Comparison of ENCODE assay signal across 21 cellular contexts in the genomic region with DNA sequence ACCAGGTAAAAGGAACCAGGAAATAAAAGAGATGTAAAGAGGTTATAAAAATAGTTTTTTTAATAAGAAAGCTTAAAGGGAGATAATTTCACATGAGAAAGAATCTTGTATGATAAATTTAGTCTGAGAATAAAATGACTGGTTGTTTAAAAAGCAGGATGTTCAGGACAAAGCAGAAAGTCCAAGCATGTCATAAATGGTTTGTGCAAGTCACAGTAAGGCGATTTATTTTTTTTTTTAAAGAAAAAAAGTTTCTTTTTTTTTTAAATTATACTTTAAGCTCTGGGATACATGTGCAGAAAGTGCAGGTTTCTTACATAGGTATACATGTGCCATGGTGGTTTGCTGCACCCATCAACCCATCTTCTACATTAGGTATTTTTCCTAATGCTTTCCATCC. TPM values are rescaled to one million over a fixed set of nuclear protein-coding genes. Genes with fewer than 3 reads are reported as not detected.
A peak's percentile ranks its signal among the peaks of the same experiment; 100 is the strongest.
DNase-seq lines count a peak whose midpoint lies in the region; ATAC-seq and TF ChIP-seq lines count a peak whose summit lies in the region.
"Had no signal": no experiment of that assay in that cellular context is flagged by ENCODE, and none has a peak within 500 bp of the region (broad histone marks: within the 10 kb centered on the region; RNA-seq: fewer than 3 reads in every experiment).

No MANE protein-coding gene starts in this region.

- H2AK5ac ChIP-seq in mesendoderm (ENCODE audit: low read length): no peak overlapping the region

- H3K4me1 ChIP-seq in HCT116 (ENCODE audit: control insufficient read depth in 1 of 2, insufficient read depth in 2 of 2, low read length in 2 of 2) (no peaks in the 10 kb centered on the region), mesendoderm (ENCODE audit: control insufficient read depth, low read depth, low read length) (no peaks in the 10 kb centered on the region), GM23248 (ENCODE audit: insufficient read depth) (no peaks in the 10 kb centered on the region), PC-9 (replicated peaks; ENCODE audit: insufficient read depth) (no peaks in the 10 kb centered on the region)
- H3K4me1 ChIP-seq: BLaER1 treated with 17β-estradiol and CSF1 and Interleukin-3, amounts not matched to agents 10 nM and 100 nM; Caco-2; SJCRH30 had no signal

- H3F3A ChIP-seq in GM23248 (ENCODE audit: insufficient read depth) (no peaks in the 10 kb centered on the region), PC-9 (ENCODE audit: insufficient read depth, low read depth) (no peaks in the 10 kb centered on the region)

- intact Hi-C loops in HCT116 (cut with micrococcal nuclease): no loop called here
- intact Hi-C loops in PC-9 (cut with micrococcal nuclease; ENCODE audit: unreplicated experiment): no loop called here

- no peak overlapping the region for H3K56ac ChIP-seq in mesendoderm (ENCODE audit: low read length)

- CTCF ChIA-PET in HCT116 (lab: Charles Lee) (no interaction called here), HEK293T (lab: Yijun Ruan, JAX) (no interaction called here), PC-9 (lab: Charles Lee) (no interaction called here)

- RAD21 ChIA-PET in HCT116 (lab: Charles Lee; ENCODE audit: low non-redundant PET in 1 of 2, low total read pairs in 2 of 2, uncharacterized antibody in 2 of 2, unreplicated experiment in 2 of 2): no interaction called here

- TF ChIP-seq RAD21 in HCT116 (IDR thresholded peaks at IDR 0.05; ENCODE audit: low read depth): no peak

- H4K5ac ChIP-seq in mesendoderm (ENCODE audit: low read length): no peak overlapping the region

- no peak overlapping the region for H2BK120ac ChIP-seq in mesendoderm (ENCODE audit: low read depth, low read length)

- no peak overlapping the region for H3K18ac ChIP-seq in mesendoderm (ENCODE audit: low read length)

- peaks cover 4 to 5% of the 10 kb centered on the region in 2 experiments; a peak in 1 of 4 replicates for H3K9me3 ChIP-seq in HCT116 (ENCODE audit: control insufficient read depth in 1 of 2, insufficient read depth in 1 of 2, low read depth in 1 of 2, low read length in 2 of 2)
- H3K9me3 ChIP-seq in GM23248 (ENCODE audit: low read depth): no peaks in the 10 kb centered on the region
- peaks cover 17% of the 10 kb centered on the region; the same call in 1 of the 2 replicates for H3K9me3 ChIP-seq in PC-9 (ENCODE audit: insufficient read depth, low read depth)
- H3K9me3 ChIP-seq: SJCRH30 had no signal

- H3K27me3 ChIP-seq in HCT116 (ENCODE audit: insufficient read depth, low read length) (no peaks in the 10 kb centered on the region), mesendoderm (ENCODE audit: insufficient read depth, low read length, poor library complexity) (no peaks in the 10 kb centered on the region), GM23248 (replicated peaks; ENCODE audit: insufficient read depth) (no peaks in the 10 kb centered on the region), PC-9 (ENCODE audit: insufficient read depth, low read depth) (no peaks in the 10 kb centered on the region)
- H3K27me3 ChIP-seq: BLaER1 treated with 17β-estradiol and CSF1 and Interleukin-3, amounts not matched to agents 10 nM and 100 nM; SJCRH30 had no signal

- H4K20me1 ChIP-seq in HCT116 (ENCODE audit: insufficient read depth) (no peaks in the 10 kb centered on the region), GM23248 (ENCODE audit: insufficient read depth) (no peaks in the 10 kb centered on the region), PC-9 (ENCODE audit: insufficient read depth) (no peaks in the 10 kb centered on the region)
- H4K20me1 ChIP-seq: BLaER1 treated with 17β-estradiol and CSF1 and Interleukin-3, amounts not matched to agents 10 nM and 100 nM had no signal

- H3K4me3 ChIP-seq in HCT116 (replicated peaks in 1 of 2; ENCODE audit: low read depth in 1 of 2, low read length in 2 of 2) (no peak overlapping the region), mesendoderm (ENCODE audit: low read length) (no peak overlapping the region), GM23248 (no peak overlapping the region), PC-9 (no peak overlapping the region)
- H3K4me3 ChIP-seq: BLaER1 treated with 17β-estradiol and CSF1 and Interleukin-3, amounts not matched to agents 10 nM and 100 nM; SJCRH30 had no signal

- no peak overlapping the region for H3K9ac ChIP-seq in HCT116 (ENCODE audit: low read length)
- no peak overlapping the region for H3K9ac ChIP-seq in mesendoderm (ENCODE audit: low read length)
- no peak overlapping the region for H3K9ac ChIP-seq in GM23248
- H3K9ac ChIP-seq: BLaER1 treated with 17β-estradiol and CSF1 and Interleukin-3, amounts not matched to agents 10 nM and 100 nM had no signal

- peak; percentile 15 for DNase-seq in HCT116 (ENCODE audit: low read depth, low spot score)
- peak; percentile 7 for DNase-seq in M059J (ENCODE audit: low read depth)
- peak; percentile 25 for DNase-seq in RKO (ENCODE audit: low spot score)
- peak; percentile 46 for DNase-seq in mesendoderm
- no peak for DNase-seq in GM23248
- DNase-seq in HEK293T (ENCODE audit: extremely low spot score): no peak
- DNase-seq in PC-9: no peak
- DNase-seq: ACHN; Caco-2; CD4-positive, alpha-beta memory T cell; DMS153; GF-D8; NCI-H1417; NCI-H1694 treated with DMSO at 0.1 percent for 48 hours; NCI-H345; NCI-H524; T-cell had no signal

- no peak for ATAC-seq in HCT116
- ATAC-seq: T-cell had no signal

- no CpG with 5 or more reads among the region's 1 CpG for WGBS in mesendoderm (ENCODE audit: extremely low coverage, insufficient coverage, low lambda C conversion rate)
- 0 to 16% methylated on average over 1 of the region's 1 CpG for WGBS in GM23248 (ENCODE audit: low coverage in 1 of 2, low lambda C conversion rate in 2 of 2, missing lambda C conversion rate in 2 of 2), 2 experiments

- BruUV-seq in HCT116 (replicated peaks; lab: Mats Ljungman, UMichigan): no TSS peak
- no TSS peak for BruUV-seq in PC-9 (replicated peaks; lab: Mats Ljungman, UMichigan)

- no peak overlapping the region for H2BK15ac ChIP-seq in mesendoderm (replicated peaks; ENCODE audit: low read depth)

- H3K4me2 ChIP-seq in HCT116 (ENCODE audit: low read length) (no peak overlapping the region), mesendoderm (ENCODE audit: low read length) (no peak overlapping the region), GM23248 (ENCODE audit: unreplicated experiment) (no peak overlapping the region), PC-9 (no peak overlapping the region)
- H3K4me2 ChIP-seq: BLaER1 treated with 17β-estradiol and CSF1 and Interleukin-3, amounts not matched to agents 10 nM and 100 nM had no signal

- no peak overlapping the region for H4K8ac ChIP-seq in mesendoderm (ENCODE audit: low read depth, low read length)

- H3K79me1 ChIP-seq in mesendoderm (ENCODE audit: low read length): no peaks in the 10 kb centered on the region

- H3K23ac ChIP-seq in mesendoderm (ENCODE audit: low read length): no peak overlapping the region

- H2AFZ ChIP-seq in HCT116 (ENCODE audit: low read depth, low read length, poor library complexity, severe bottlenecking) (no peak overlapping the region), GM23248 (no peak overlapping the region), PC-9 (no peak overlapping the region)

- H3K27ac ChIP-seq in HCT116 (ENCODE audit: low read depth, low read length) (no peak overlapping the region), mesendoderm (ENCODE audit: low read depth, low read length) (no peak overlapping the region), GM23248 (no peak overlapping the region), PC-9 (no peak overlapping the region)
- H3K27ac ChIP-seq: BLaER1 treated with 17β-estradiol and CSF1 and Interleukin-3, amounts not matched to agents 10 nM and 100 nM; HL-60; SJCRH30 had no signal

- H2BK5ac ChIP-seq in mesendoderm (ENCODE audit: low read length): no peak overlapping the region

- in situ Hi-C loops in GM23248 (cut with MboI): no loop called here

- H3K79me2 ChIP-seq in HCT116 (ENCODE audit: insufficient read depth, low read length) (no peaks in the 10 kb centered on the region), mesendoderm (ENCODE audit: control insufficient read depth, insufficient read depth, low read length) (no peaks in the 10 kb centered on the region), GM23248 (ENCODE audit: insufficient read depth) (no peaks in the 10 kb centered on the region), PC-9 (ENCODE audit: low read depth) (no peaks in the 10 kb centered on the region)

- H3K9me2 ChIP-seq in HCT116 (ENCODE audit: insufficient read depth) (no peaks in the 10 kb centered on the region), GM23248 (ENCODE audit: insufficient read depth) (no peaks in the 10 kb centered on the region), PC-9 (ENCODE audit: insufficient read depth) (no peaks in the 10 kb centered on the region; the same call in 1 of the 2 replicates)

- no peak for TF ChIP-seq CTCF in HCT116 (IDR thresholded peaks at IDR 0.05 in 2 of 3, conservative IDR thresholded peaks at IDR 0.05 in 1 of 3; ENCODE audit: borderline replicate concordance in 1 of 3, insufficient read depth in 1 of 3, low read depth in 2 of 3, low read length in 2 of 3)
- TF ChIP-seq CTCF in PC-9 (conservative IDR thresholded peaks at IDR 0.05): no peak

- POLR2A ChIA-PET in HCT116 (lab: Charles Lee): no interaction called here
- POLR2A ChIA-PET in HEK293T (lab: Yijun Ruan, JAX): no interaction called here
- POLR2A ChIA-PET in PC-9 (lab: Charles Lee; ENCODE audit: unreplicated experiment): no interaction called here

- H3K4ac ChIP-seq in mesendoderm (ENCODE audit: low read depth, low read length): no peak overlapping the region

- no peak for TF ChIP-seq POLR2A in HCT116 (IDR thresholded peaks at IDR 0.05; ENCODE audit: borderline replicate concordance, extremely low read depth, insufficient read depth, insufficient read length)

- no peaks in the 10 kb centered on the region for H3K36me3 ChIP-seq in HCT116 (ENCODE audit: control insufficient read depth in 1 of 2, insufficient read depth in 2 of 2, low read length in 2 of 2)
- no peaks in the 10 kb centered on the region for H3K36me3 ChIP-seq in mesendoderm (ENCODE audit: control insufficient read depth, insufficient read depth, low read length)
- no peaks in the 10 kb centered on the region for H3K36me3 ChIP-seq in GM23248 (ENCODE audit: low read depth)
- no peaks in the 10 kb centered on the region for H3K36me3 ChIP-seq in PC-9 (ENCODE audit: low read depth)
- H3K36me3 ChIP-seq: BLaER1 treated with 17β-estradiol and CSF1 and Interleukin-3, amounts not matched to agents 10 nM and 100 nM; SJCRH30 had no signal

TF ChIP-seq in HCT116, 20 proteins besides CTCF, POLR2A, EP300 and RAD21 (continues in another document):
- TF ChIP-seq CEBPB (IDR thresholded peaks at IDR 0.05; ENCODE audit: low read depth) (no peak), FOSL1 (IDR thresholded peaks at IDR 0.05; ENCODE audit: low read depth) (no peak)

TF ChIP-seq in HEK293T, 16 proteins besides CTCF, POLR2A, EP300 and RAD21 (continues in another document):
- TF ChIP-seq NFRKB (IDR thresholded peaks at IDR 0.05) (no peak), TARDBP (IDR thresholded peaks at IDR 0.05) (no peak), ZNF384 (IDR thresholded peaks at IDR 0.05) (no peak)

RNA-seq across cellular contexts. Expression of a gene that starts 30.8 kb away (rescaled TPM):
- total RNA-seq in HCT116 (2021; ENCODE audit: unreplicated experiment) (not detected), PC-9 (2021) (not detected in 2 replicates)
- polyA plus RNA-seq in HCT116 (2012): not detected in 2 replicates
- 6.3 and 14.5 TPM in 2 replicates for total RNA-seq in M059J (2014; rRNA removed; shearing (Covaris generic))
- polyA plus RNA-seq in mesendoderm (2013, experiment 1 of 2): 0.14 TPM
- polyA plus RNA-seq in mesendoderm (2013, experiment 2 of 2): 0.10 TPM
- total RNA-seq in GM23248 (2014; rRNA removed; shearing (Covaris generic)): 0.65 TPM in 1 of 2 replicates, not detected in the other
- 0.29 and 0.80 TPM in 2 replicates for polyA plus RNA-seq in GM23248 (2016; fragmentation: Nextera tagmentation; extraction: Ambion mirVana)
- total RNA-seq: Caco-2; CD4-positive, alpha-beta memory T cell; HT-29; SJCRH30; T-cell had no signal
- polyA plus RNA-seq: CD4-positive, alpha-beta memory T cell had no signal

Comparison
In these comparisons a context has a peak if more than half of its experiments do, and no peak if none do; other contexts are left out.
1. DNase-seq: peak in HCT116 (single experiment), M059J (single experiment), RKO (single experiment) and mesendoderm (single experiment); none in GM23248 (single experiment), HEK293T (single experiment) and PC-9 (0 of 2).